8 cellular contexts compared by ENCODE assay signal in genomic region chr1:227733751-227734545, GRCh38. TPM values are rescaled to one million over a fixed set of nuclear protein-coding genes. Genes with fewer than 3 reads are reported as not detected.
DNase-seq lines count a peak whose midpoint lies in the region; ATAC-seq, FAIRE-seq and TF ChIP-seq lines count a peak whose summit lies in the region.

No MANE protein-coding gene starts in this region.

- H3K9me3 Mint-ChIP-seq in Calu3 (ENCODE audit: low read depth, unreplicated experiment), result no peaks in the 10 kb centered on the region

- H3K36me3 Mint-ChIP-seq in Calu3 (ENCODE audit: insufficient read depth, unreplicated experiment), result peaks cover 72% of the 10 kb centered on the region

- H3K27me3 Mint-ChIP-seq in Calu3 (ENCODE audit: unreplicated experiment), result no peaks in the 10 kb centered on the region

- 55 to 63% (median 57%) methylated on average over 24 of the region's 24 CpGs for WGBS in ovary, 3 donors

- H3K4me1 Mint-ChIP-seq in Calu3 (ENCODE audit: low read depth, unreplicated experiment), result peaks cover 8% of the 10 kb centered on the region

- TSS peak; percentile 50 for BruUV-seq in Calu3 (replicated peaks; lab: Mats Ljungman, UMichigan)

- no peak for FAIRE-seq in D721Med (lab: Jason Lieb, UNC)

- TF ChIP-seq EP300 in ovary (IDR thresholded peaks at IDR 0.05), result no peak

- ATAC-seq in esophagus mucosa (peak; percentile 45), GM21786 (IDR thresholded peaks at IDR 0.05; ENCODE audit: unreplicated experiment) (no peak), HG02642 (IDR thresholded peaks at IDR 0.05; ENCODE audit: poor library complexity, unreplicated experiment) (no peak)

- H3K4me3 Mint-ChIP-seq in Calu3 (ENCODE audit: low read depth, unreplicated experiment), result peak overlapping the region; percentile 83

- CTCF ChIA-PET in Calu3 (lab: Charles Lee), result interaction anchor here (0.7 kb wide), 2 partner anchors 25 to 27 kb away, joined by 4 to 13 read pairs; no protein-coding TSS in a partner anchor

- no peaks in the 10 kb centered on the region for H3K9me3 ChIP-seq in Peyer's patch
- no peaks in the 10 kb centered on the region for H3K9me3 ChIP-seq in ovary

- H3K27ac ChIP-seq in Peyer's patch (no peak overlapping the region), ovary (peak overlapping the region in 1 of 2 donors; percentile 91)

- H3K27me3 ChIP-seq in Peyer's patch (no peaks in the 10 kb centered on the region), ovary (no peaks in the 10 kb centered on the region)

- H3K36me3 ChIP-seq in Peyer's patch (peaks cover 0 to 12% (median 0%) of the 10 kb centered on the region in 3 donors), ovary (no peaks in the 10 kb centered on the region)

- H3K4me1 ChIP-seq in Peyer's patch (peaks cover 0 to 29% (median 12%) of the 10 kb centered on the region in 4 donors), ovary (ENCODE audit: insufficient read depth) (peaks cover 33% of the 10 kb centered on the region)

- peak overlapping the region; percentile 58 for H3K27ac Mint-ChIP-seq in Calu3 (ENCODE audit: unreplicated experiment)

- TF ChIP-seq CTCF in Calu3 (IDR thresholded peaks at IDR 0.05; ENCODE audit: unreplicated experiment) (no peak), Peyer's patch (IDR thresholded peaks at IDR 0.05) (no peak), ovary (IDR thresholded peaks at IDR 0.05) (no peak), D721Med (IDR thresholded peaks at IDR 0.05; ENCODE audit: insufficient read depth, missing control alignments) (no peak)

- DNase-seq in Calu3 (peak; percentile 20), Peyer's patch (peak in 1 of 3 donors; percentile 14), ovary (peak in 2 of 5 donors; percentile 39 to 45), D721Med (ENCODE audit: insufficient read length, low spot score) (no peak)
- DNase-seq in stimulated activated CD4-positive, alpha-beta T cell treated with anti-CD3 and anti-CD28 coated beads, Interleukin-4, amount 100 ng/mL, for 4 hours, result no peak

- intact Hi-C loops in Calu3 (cut with micrococcal nuclease; ENCODE audit: unreplicated experiment) (no loop called here), ovary (cut with DNase I) (loop anchor here in 3 of 4 donors (5.0 to 10.0 kb wide), 2 partner anchors 211 to 213 kb away; partner anchors contain the start of gene WNT9A (in 3 of the 3))

- TF ChIP-seq POLR2A in Peyer's patch (IDR thresholded peaks at IDR 0.05) (no peak), ovary (IDR thresholded peaks at IDR 0.05) (no peak)

- H3K4me3 ChIP-seq in Peyer's patch (peak overlapping the region; percentile 64 to 97 (median 90)), ovary (peak overlapping the region; percentile 93)

RNA-seq across cellular contexts. Expression of gene JMJD4, which starts 1.2 kb away (rescaled TPM):
- total RNA-seq in Calu3 (2022), result 37.8 and 40.0 TPM in 2 replicates
- 10 to 100 TPM; 14.9 to 28.4 (median 20.7) TPM for total RNA-seq in Peyer's patch
- 10.2 TPM for total RNA-seq in esophagus mucosa
- total RNA-seq in ovary, result 10 to 100 TPM; 23.9 to 28.9 (median 26.4) TPM
- 10 to 100 TPM in 1 of 2 donors, 1 to 10 TPM in 1; 5.9 to 19.9 TPM for polyA plus RNA-seq in ovary

RNA-seq across cellular contexts. Expression of gene SNAP47, which starts 1.3 kb away (rescaled TPM):
- total RNA-seq in Calu3 (2022), result 39.4 and 39.9 TPM in 2 replicates
- 10 to 100 TPM; 25.7 to 71.0 (median 38.4) TPM for total RNA-seq in Peyer's patch
- 15.8 TPM for total RNA-seq in esophagus mucosa
- total RNA-seq in ovary, result 100 to 1,000 TPM in 4 of 7 donors, 10 to 100 TPM in 3; 63.5 to 135 (median 106) TPM
- 10 to 100 TPM; 43.5 to 74.9 TPM for polyA plus RNA-seq in ovary
